8 cellular contexts compared by ENCODE assay signal in the genomic region with DNA sequence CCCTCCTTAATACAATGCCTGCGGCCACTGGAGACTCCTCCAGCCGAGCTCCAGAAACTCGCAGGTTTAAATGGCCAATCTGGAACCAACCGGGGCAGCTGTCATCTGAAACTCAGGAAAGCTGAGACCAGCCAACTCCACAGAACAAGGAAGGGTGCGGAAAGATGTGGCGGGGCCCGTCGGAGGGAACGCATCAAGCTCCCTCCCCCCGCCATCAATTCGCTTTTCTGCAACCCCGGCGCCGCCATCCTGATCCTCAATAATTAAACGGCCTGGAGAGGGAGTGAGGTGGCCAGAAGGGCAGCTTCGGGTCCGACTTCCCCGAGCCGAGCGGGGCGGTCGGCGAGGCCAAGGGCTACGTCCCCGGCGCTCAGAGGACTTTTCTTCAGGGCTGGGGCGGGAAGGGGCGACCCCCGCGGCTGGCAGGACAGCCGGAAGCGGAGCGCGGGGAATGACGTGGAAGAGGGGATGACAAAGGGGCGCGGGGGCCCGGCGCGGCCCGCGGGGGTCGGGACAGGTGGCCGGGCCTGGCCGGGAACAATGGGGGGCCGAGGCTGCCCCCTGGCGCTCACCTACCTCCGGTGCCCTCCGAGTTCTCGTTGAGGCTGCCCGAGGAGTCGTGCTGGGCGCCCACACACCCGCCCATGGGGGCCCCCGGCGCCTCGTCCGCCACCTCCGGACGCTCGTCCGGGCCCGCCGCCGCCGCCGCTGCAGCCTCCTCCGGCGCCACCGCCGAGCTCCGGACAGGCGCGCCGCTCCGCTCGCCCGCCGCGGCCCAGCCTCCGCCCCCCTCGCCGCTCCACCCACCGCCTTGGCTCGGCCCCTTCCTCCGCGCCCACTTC. TPM values are rescaled to one million over a fixed set of nuclear protein-coding genes. Genes with fewer than 3 reads are reported as not detected.
A peak's percentile ranks its signal among the peaks of the same experiment; 100 is the strongest.
DNase-seq lines count a peak whose midpoint lies in the region; ATAC-seq and TF ChIP-seq lines count a peak whose summit lies in the region.

A gene with protein sequence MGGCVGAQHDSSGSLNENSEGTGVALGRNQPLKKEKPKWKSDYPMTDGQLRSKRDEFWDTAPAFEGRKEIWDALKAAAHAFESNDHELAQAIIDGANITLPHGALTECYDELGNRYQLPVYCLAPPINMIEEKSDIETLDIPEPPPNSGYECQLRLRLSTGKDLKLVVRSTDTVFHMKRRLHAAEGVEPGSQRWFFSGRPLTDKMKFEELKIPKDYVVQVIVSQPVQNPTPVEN (minus strand): TSS at position 745 of the 842 bp plus-strand sequence. CDS start 99 bp downstream, at position 646.

- no TSS peak for BruUV-seq in Panc1 (replicated peaks; lab: Mats Ljungman, UMichigan)

- H3K9me3 ChIP-seq in Panc1 (ENCODE audit: control insufficient read depth, insufficient read depth, low read depth, low read length), result no peaks in the 10 kb centered on the region

- peaks cover 29% of the 10 kb centered on the region for H3K4me1 ChIP-seq in Panc1 (ENCODE audit: control insufficient read depth, insufficient read depth, low read length)

- intact Hi-C loops in Panc1 (cut with micrococcal nuclease; ENCODE audit: unreplicated experiment), result loop anchor here (2.0 to 10.0 kb wide), 2 partner anchors 88 to 176 kb away; a partner anchor contains a TSS

- H3K4me3 Mint-ChIP-seq in nephron progenitor cell, result peak within 1 kb of the TSS; percentile 98
- peak within 1 kb of the TSS; percentile 88 to 94 for H3K4me3 Mint-ChIP-seq in stimulated activated naive CD8-positive, alpha-beta T cell treated with anti-CD3 and anti-CD28 coated beads, Interleukin-15, amount 100 ng/mL, for 72 hours

- H3K4me3 ChIP-seq in HL-60 (replicated peaks; ENCODE audit: insufficient read depth, low read length), result peak within 1 kb of the TSS; percentile 90
- H3K4me3 ChIP-seq in Panc1 (ENCODE audit: low read depth in 2 of 2, low read length in 2 of 2), result peak within 1 kb of the TSS; percentile 70 to 85

- peak within 1 kb of the TSS; percentile 53 for H3K27ac ChIP-seq in HL-60 (replicated peaks)
- peak within 1 kb of the TSS; percentile 92 for H3K27ac ChIP-seq in Panc1 (ENCODE audit: low read length)

- H3K27ac Mint-ChIP-seq in nephron progenitor cell, result peak within 1 kb of the TSS; percentile 99
- peak within 1 kb of the TSS; percentile 93 to 95 for H3K27ac Mint-ChIP-seq in stimulated activated naive CD8-positive, alpha-beta T cell treated with anti-CD3 and anti-CD28 coated beads, Interleukin-15, amount 100 ng/mL, for 72 hours

- in situ Hi-C loops in Caki2 (cut with HindIII; ENCODE audit: low pct_unique_long_range_greater_than_20kb, low sequenced_read_pairs), result loop anchor here (25.0 kb wide), 1 partner anchor 346 kb away; no protein-coding TSS in a partner anchor
- in situ Hi-C loops in Panc1 (cut with HindIII; ENCODE audit: low pct_unique_long_range_greater_than_20kb, low sequenced_read_pairs), result no loop called here

- peaks cover 8% of the 10 kb centered on the region for H3K27me3 ChIP-seq in HL-60 (ENCODE audit: insufficient read depth, poor library complexity, severe bottlenecking)
- H3K27me3 ChIP-seq in Panc1 (ENCODE audit: control insufficient read depth, insufficient read depth, low read length), result no peaks in the 10 kb centered on the region

- peaks cover 32% of the 10 kb centered on the region for H3K36me3 Mint-ChIP-seq in nephron progenitor cell (ENCODE audit: low read depth)

- DNase-seq in Caki2 (ENCODE audit: low read depth) (peak; percentile 70), HL-60 (ENCODE audit: low read depth in 1 of 2, low spot score in 1 of 2) (peak; percentile 27 to 71), Panc1 (ENCODE audit: low read depth, low spot score) (no peak), fibroblast of the conjunctiva (ENCODE audit: low read depth) (peak; percentile 43), nephron progenitor cell (peak; percentile 88)
- DNase-seq in activated effector memory CD4-positive, alpha-beta T cell treated with anti-CD3 and anti-CD28 coated beads, Interleukin-2, amount 50 U/mL, for 16 hours, result peak; percentile 91
- peak; percentile 77 to 87 for DNase-seq in stimulated activated naive CD8-positive, alpha-beta T cell treated with anti-CD3 and anti-CD28 coated beads, Interleukin-15, amount 100 ng/mL, for 72 hours

- no peak for TF ChIP-seq CTCF in HL-60 (IDR thresholded peaks at IDR 0.05; ENCODE audit: insufficient read depth, low read length)
- peak; percentile 88 for TF ChIP-seq CTCF in Panc1 (IDR thresholded peaks at IDR 0.05)
- TF ChIP-seq CTCF in nephron progenitor cell (IDR thresholded peaks at IDR 0.05), result peak; percentile 32

- peaks cover 3% of the 10 kb centered on the region for H3K27me3 Mint-ChIP-seq in nephron progenitor cell (ENCODE audit: low read depth, poor library complexity)
- peaks cover 10% of the 10 kb centered on the region for H3K27me3 Mint-ChIP-seq in stimulated activated naive CD8-positive, alpha-beta T cell treated with anti-CD3 and anti-CD28 coated beads, Interleukin-15, amount 100 ng/mL, for 72 hours

- CTCF ChIA-PET in Panc1 (lab: Charles Lee), result interaction anchor here (0.6 to 1.1 kb wide), 3 partner anchors 75 to 440 kb away, joined by 4 read pairs; a partner anchor contains a TSS

- POLR2A ChIA-PET in Panc1 (lab: Charles Lee), result interaction anchor here (0.6 to 0.9 kb wide), 3 partner anchors 15 to 30 kb away, joined by 3 to 4 read pairs (median 3); no protein-coding TSS in a partner anchor

- H3K36me3 ChIP-seq in Panc1 (ENCODE audit: control insufficient read depth, insufficient read depth, low read length), result no peaks in the 10 kb centered on the region; the same call in 1 of the 2 replicates

- H3K9me3 Mint-ChIP-seq in nephron progenitor cell, result peaks cover 3% of the 10 kb centered on the region
- no peaks in the 10 kb centered on the region for H3K9me3 Mint-ChIP-seq in stimulated activated naive CD8-positive, alpha-beta T cell treated with anti-CD3 and anti-CD28 coated beads, Interleukin-15, amount 100 ng/mL, for 72 hours

- H3K4me1 Mint-ChIP-seq in nephron progenitor cell, result peaks cover 43% of the 10 kb centered on the region
- peaks cover 19% of the 10 kb centered on the region for H3K4me1 Mint-ChIP-seq in stimulated activated naive CD8-positive, alpha-beta T cell treated with anti-CD3 and anti-CD28 coated beads, Interleukin-15, amount 100 ng/mL, for 72 hours

- peak; percentile 92 for ATAC-seq in GM19468 (IDR thresholded peaks at IDR 0.05; ENCODE audit: extremely low read depth, unreplicated experiment)
- peak; percentile 94 for ATAC-seq in Panc1
- peak; percentile 92 for ATAC-seq in stimulated activated naive CD8-positive, alpha-beta T cell treated with anti-CD3 and anti-CD28 coated beads, Interleukin-15, amount 100 ng/mL, for 72 hours

RNA-seq across cellular contexts. Expression of the gene that starts here (rescaled TPM):
- total RNA-seq in Caki2 (2014; rRNA removed; shearing (Covaris generic); ENCODE audit: low replicate concordance), result 23.6 and 31.8 TPM in 2 replicates
- 32.5 TPM for total RNA-seq in Panc1 (2021; ENCODE audit: unreplicated experiment)
- 24.4 TPM for polyA plus RNA-seq in Panc1 (2012; ENCODE audit: insufficient read length)
